ENCODE assay signal across 13 cellular contexts in the genomic region with DNA sequence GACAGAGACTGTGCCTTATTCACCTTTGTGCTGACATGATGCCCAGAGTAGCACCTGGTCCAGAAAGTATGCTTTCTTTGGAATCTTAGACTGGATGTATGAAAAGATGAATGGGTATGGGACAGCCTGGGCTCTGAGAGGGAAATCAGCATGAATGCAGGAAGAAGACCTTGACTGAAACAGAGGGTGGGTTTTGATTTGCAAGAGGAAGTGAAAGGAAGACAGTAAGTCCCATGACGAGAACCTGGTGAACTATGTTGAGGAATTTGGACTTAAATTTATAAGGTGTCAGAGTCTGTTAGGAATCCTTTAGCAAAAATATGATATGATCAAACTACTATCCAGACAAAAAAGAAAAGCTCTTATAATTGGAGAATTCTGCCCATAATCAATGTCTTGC.
A peak's percentile ranks its signal among the peaks of the same experiment; 100 is the strongest.
DNase-seq lines count a peak whose midpoint lies in the region; ATAC-seq and TF ChIP-seq lines count a peak whose summit lies in the region.
"Had no signal": no experiment of that assay in that cellular context is flagged by ENCODE, and none has a peak within 500 bp of the region (broad histone marks: within the 10 kb centered on the region; RNA-seq: fewer than 3 reads in every experiment).

No MANE protein-coding gene starts in this region.

- DNase-seq in pons (ENCODE audit: low spot score), result peak; percentile 63
- no peak for DNase-seq in mammary epithelial cell
- no peak for DNase-seq in activated CD8-positive, alpha-beta T cell treated with anti-CD3 and anti-CD28 coated beads for 36 hours
- DNase-seq in SHP77 (lab: John Stamatoyannopoulos, UW), result no peak
- DNase-seq: adrenal gland; effector CD4-positive, alpha-beta T cell; heart right ventricle; NCI-H1417 treated with DMSO at 0.1 percent for 48 hours; psoas muscle; T-helper 17 cell had no signal

- dilution Hi-C loops in mammary epithelial cell (cut with HindIII; ENCODE audit: low sequenced_read_pairs), result no loop called here

- peaks cover 43% of the 10 kb centered on the region for H3K4me1 ChIP-seq in mammary epithelial cell (ENCODE audit: insufficient read depth, low read length)
- H3K4me1 ChIP-seq: psoas muscle had no signal

- ATAC-seq in GM18909 (IDR thresholded peaks at IDR 0.05; ENCODE audit: poor library complexity, unreplicated experiment), result peak; percentile 71
- peak; percentile 70 for ATAC-seq in GM21825 (IDR thresholded peaks at IDR 0.05; ENCODE audit: unreplicated experiment)
- ATAC-seq in HG03442 (IDR thresholded peaks at IDR 0.05; ENCODE audit: unreplicated experiment), result peak; percentile 50
- no peak for ATAC-seq in activated CD8-positive, alpha-beta T cell treated with anti-CD3 and anti-CD28 coated beads for 36 hours
- ATAC-seq: heart right ventricle, psoas muscle, T-helper 17 cell had no signal

- no peaks in the 10 kb centered on the region for H3K27me3 ChIP-seq in mammary epithelial cell (ENCODE audit: insufficient read depth, low read length)
- H3K27me3 ChIP-seq: adrenal gland, heart right ventricle had no signal

- no peak for TF ChIP-seq CTCF in mammary epithelial cell (conservative IDR thresholded peaks at IDR 0.05 in 1 of 2, IDR thresholded peaks at IDR 0.05 in 1 of 2; ENCODE audit: extremely low read depth in 1 of 2, insufficient read depth in 1 of 2, low read depth in 1 of 2, low read length in 2 of 2)
- TF ChIP-seq CTCF in activated CD8-positive, alpha-beta T cell treated with anti-CD3 and anti-CD28 coated beads for 36 hours (IDR thresholded peaks at IDR 0.05), result no peak

- no peaks in the 10 kb centered on the region for H3K79me2 ChIP-seq in mammary epithelial cell (ENCODE audit: insufficient read depth, low read length)

- intact Hi-C loops in mammary epithelial cell (cut with micrococcal nuclease), result no loop called here
- intact Hi-C loops in activated CD8-positive, alpha-beta T cell treated with anti-CD3 and anti-CD28 coated beads for 36 hours (cut with micrococcal nuclease), result no loop called here

- no peaks in the 10 kb centered on the region for H3K36me3 ChIP-seq in mammary epithelial cell (ENCODE audit: insufficient read depth, low read length)
- H3K36me3 ChIP-seq: adrenal gland, heart right ventricle had no signal

- in situ Hi-C loops in mammary epithelial cell (cut with MboI; ENCODE audit: low sequenced_read_pairs in 2 of 2), result loop anchor here in 1 of 2 donors (25.0 kb wide), 1 partner anchor 298 kb away; a partner anchor contains a TSS

- no peak overlapping the region for H3K9ac ChIP-seq in mammary epithelial cell (ENCODE audit: insufficient read depth, low read length)

- no peaks in the 10 kb centered on the region for H3K27me3 Mint-ChIP-seq in activated CD8-positive, alpha-beta T cell treated with anti-CD3 and anti-CD28 coated beads for 36 hours
- H3K27me3 Mint-ChIP-seq: T-helper 17 cell had no signal

- no peaks in the 10 kb centered on the region for H4K20me1 ChIP-seq in mammary epithelial cell (ENCODE audit: insufficient read depth, low read length)

- no TSS peak for BruUV-seq in mammary epithelial cell (replicated peaks; lab: Mats Ljungman, UMichigan)

- CTCF ChIA-PET in mammary epithelial cell (lab: Charles Lee; ENCODE audit: low non-redundant PET), result no interaction called here
- CTCF ChIA-PET in activated CD8-positive, alpha-beta T cell treated with anti-CD3 and anti-CD28 coated beads for 36 hours (lab: Charles Lee), result no interaction called here

- H3K9me3 Mint-ChIP-seq in activated CD8-positive, alpha-beta T cell treated with anti-CD3 and anti-CD28 coated beads for 36 hours, result no peaks in the 10 kb centered on the region

- H3K27ac Mint-ChIP-seq in activated CD8-positive, alpha-beta T cell treated with anti-CD3 and anti-CD28 coated beads for 36 hours, result no peak overlapping the region
- H3K27ac Mint-ChIP-seq: T-helper 17 cell had no signal

- H3K9me3 ChIP-seq in mammary epithelial cell (replicated peaks; ENCODE audit: insufficient read depth, low read length), result no peaks in the 10 kb centered on the region
- H3K9me3 ChIP-seq: adrenal gland, heart right ventricle, psoas muscle had no signal

- H3K4me3 ChIP-seq in mammary epithelial cell (replicated peaks in 1 of 3; ENCODE audit: insufficient read depth in 1 of 3, low read depth in 2 of 3, low read length in 3 of 3), result no peak overlapping the region
- H3K4me3 ChIP-seq: adrenal gland, heart right ventricle, psoas muscle had no signal

- no peak overlapping the region for H3K4me2 ChIP-seq in mammary epithelial cell (ENCODE audit: insufficient read depth, low read depth, low read length)

- no peak overlapping the region for H3K27ac ChIP-seq in mammary epithelial cell (ENCODE audit: insufficient read depth, low read depth, low read length)
- H3K27ac ChIP-seq: adrenal gland, heart right ventricle, psoas muscle had no signal

- no peak overlapping the region for H3K4me3 Mint-ChIP-seq in activated CD8-positive, alpha-beta T cell treated with anti-CD3 and anti-CD28 coated beads for 36 hours
- H3K4me3 Mint-ChIP-seq: T-helper 17 cell had no signal

- no peaks in the 10 kb centered on the region for H3K4me1 Mint-ChIP-seq in activated CD8-positive, alpha-beta T cell treated with anti-CD3 and anti-CD28 coated beads for 36 hours (ENCODE audit: low read depth)
- H3K4me1 Mint-ChIP-seq: T-helper 17 cell had no signal

- POLR2A ChIA-PET in activated CD8-positive, alpha-beta T cell treated with anti-CD3 and anti-CD28 coated beads for 36 hours (lab: Charles Lee), result interaction anchor here (0.9 kb wide), 1 partner anchor 10 kb away, joined by 3 read pairs; no protein-coding TSS in a partner anchor

- H3K36me3 Mint-ChIP-seq in activated CD8-positive, alpha-beta T cell treated with anti-CD3 and anti-CD28 coated beads for 36 hours (ENCODE audit: low read depth), result no peaks in the 10 kb centered on the region

- no peak overlapping the region for H2AFZ ChIP-seq in mammary epithelial cell (ENCODE audit: low read depth, low read length)

- 100% methylated on average over 1 of the region's 1 CpG for WGBS in mammary epithelial cell (ENCODE audit: low coverage, missing lambda C conversion rate)
